Comparison of ENCODE assay signal across 8 cellular contexts in genomic region chr6:154508573-154509375, GRCh38. TPM values are rescaled to one million over a fixed set of nuclear protein-coding genes. Genes with fewer than 3 reads are reported as not detected.
DNase-seq lines count a peak whose midpoint lies in the region; ATAC-seq and TF ChIP-seq lines count a peak whose summit lies in the region.

No MANE protein-coding gene starts in this region.

- peaks cover 31% of the 10 kb centered on the region for H3K4me1 Mint-ChIP-seq in chondrocyte (ENCODE audit: low read depth)
- peaks cover 6% of the 10 kb centered on the region for H3K4me1 Mint-ChIP-seq in stimulated activated effector memory CD8-positive, alpha-beta T cell treated with anti-CD3 and anti-CD28 coated beads, Interleukin-12 subunit alpha, Interleukin-12 subunit beta, amount 100 ng/mL, for 72 hours

- peak overlapping the region; percentile 9 to 93 for H3K9ac ChIP-seq in mucosa of rectum (ENCODE audit: low read depth in 1 of 2, low read length in 2 of 2)

- peak overlapping the region; percentile 93 for H3K4me3 ChIP-seq in AG04450 (ENCODE audit: low read depth, low read length)
- peak overlapping the region; percentile 77 to 83 for H3K4me3 ChIP-seq in mucosa of rectum (ENCODE audit: low read length in 2 of 2)

- DNase-seq in AG04450 (ENCODE audit: low read depth, low spot score) (no peak), HT1080 (ENCODE audit: low read depth) (peak; percentile 65), chondrocyte (ENCODE audit: low spot score) (no peak), SIG-M5 treated with dmso at 0.1 percent for 504 hours (lab: John Stamatoyannopoulos, UW; ENCODE audit: unreplicated experiment) (no peak)
- no peak for DNase-seq in activated effector memory CD4-positive, alpha-beta T cell treated with Interleukin-2 at 50 U/mL for 16 hours
- no peak for DNase-seq in stimulated activated effector memory CD8-positive, alpha-beta T cell treated with anti-CD3 and anti-CD28 coated beads, Interleukin-12 subunit alpha, Interleukin-12 subunit beta, amount 100 ng/mL, for 72 hours (ENCODE audit: low spot score in 2 of 2)

- H3K36me3 Mint-ChIP-seq in chondrocyte (ENCODE audit: low read depth) = peaks cover 2% of the 10 kb centered on the region
- no peaks in the 10 kb centered on the region for H3K36me3 Mint-ChIP-seq in stimulated activated effector memory CD8-positive, alpha-beta T cell treated with anti-CD3 and anti-CD28 coated beads, Interleukin-12 subunit alpha, Interleukin-12 subunit beta, amount 100 ng/mL, for 72 hours

- TF ChIP-seq CTCF in AG04450 (IDR thresholded peaks at IDR 0.05; ENCODE audit: low read depth, low read length) (no peak), chondrocyte (IDR thresholded peaks at IDR 0.05) (no peak)

- H3K27ac ChIP-seq in AG04450 (ENCODE audit: low read depth, low read length) = no peak overlapping the region
- peak overlapping the region in 1 of 2 donors; percentile 92 for H3K27ac ChIP-seq in mucosa of rectum (ENCODE audit: low read depth in 2 of 2, low read length in 2 of 2)

- peak overlapping the region; percentile 91 for H3K4me3 Mint-ChIP-seq in chondrocyte (ENCODE audit: unreplicated experiment)
- no peak overlapping the region for H3K4me3 Mint-ChIP-seq in stimulated activated effector memory CD8-positive, alpha-beta T cell treated with anti-CD3 and anti-CD28 coated beads, Interleukin-12 subunit alpha, Interleukin-12 subunit beta, amount 100 ng/mL, for 72 hours

- CTCF ChIA-PET in AG04450 (lab: Charles Lee) = interaction anchor here (0.7 to 1.5 kb wide), 4 partner anchors 8 to 354 kb away, joined by 3 to 10 read pairs (median 4); no protein-coding TSS in a partner anchor

- no peaks in the 10 kb centered on the region for H3K36me3 ChIP-seq in mucosa of rectum (ENCODE audit: control insufficient read depth in 2 of 2, insufficient read depth in 2 of 2, low read length in 2 of 2)

- H3K9me3 ChIP-seq in AG04450 (ENCODE audit: control insufficient read depth, insufficient read depth, low read length) (no peaks in the 10 kb centered on the region; the same call in 1 of the 2 replicates), mucosa of rectum (ENCODE audit: control insufficient read depth in 2 of 2, low read length in 2 of 2) (no peaks in the 10 kb centered on the region)

- H3K27me3 ChIP-seq in AG04450 (ENCODE audit: control insufficient read depth, insufficient read depth, low read length) = no peaks in the 10 kb centered on the region
- no peaks in the 10 kb centered on the region for H3K27me3 ChIP-seq in mucosa of rectum (ENCODE audit: control insufficient read depth in 2 of 2, insufficient read depth in 2 of 2, low read length in 2 of 2)

- no peaks in the 10 kb centered on the region for H3K27me3 Mint-ChIP-seq in chondrocyte (ENCODE audit: low read depth)

- H3K27ac Mint-ChIP-seq in chondrocyte (ENCODE audit: unreplicated experiment) = peak overlapping the region; percentile 93
- H3K27ac Mint-ChIP-seq in stimulated activated effector memory CD8-positive, alpha-beta T cell treated with anti-CD3 and anti-CD28 coated beads, Interleukin-12 subunit alpha, Interleukin-12 subunit beta, amount 100 ng/mL, for 72 hours = no peak overlapping the region

- H3K4me1 ChIP-seq in mucosa of rectum (ENCODE audit: control insufficient read depth in 2 of 2, insufficient read depth in 2 of 2, low read length in 2 of 2) = peaks cover 11 to 24% of the 10 kb centered on the region in 2 donors

- no peaks in the 10 kb centered on the region for H3K9me3 Mint-ChIP-seq in chondrocyte (ENCODE audit: low read depth)
- H3K9me3 Mint-ChIP-seq in stimulated activated effector memory CD8-positive, alpha-beta T cell treated with anti-CD3 and anti-CD28 coated beads, Interleukin-12 subunit alpha, Interleukin-12 subunit beta, amount 100 ng/mL, for 72 hours = no peaks in the 10 kb centered on the region

- POLR2A ChIA-PET in AG04450 (lab: Yijun Ruan, JAX) = no interaction called here

- no peak for ATAC-seq in stimulated activated effector memory CD8-positive, alpha-beta T cell treated with anti-CD3 and anti-CD28 coated beads, Interleukin-12 subunit alpha, Interleukin-12 subunit beta, amount 100 ng/mL, for 72 hours
- no peak for ATAC-seq in HG03045 (IDR thresholded peaks at IDR 0.05; ENCODE audit: unreplicated experiment)

RNA-seq across cellular contexts. Expression of gene CNKSR3, which starts 1.7 kb away (rescaled TPM):
- polyA plus RNA-seq in AG04450 (2011; rRNA removed) = 8.6 and 10.1 TPM in 2 replicates
- polyA minus RNA-seq in AG04450 (2011; rRNA and poly(A)+ RNA removed) = 13.7 and 16.9 TPM in 2 replicates
- 6.7 and 7.2 TPM in 2 replicates for total RNA-seq in HT1080 (2014; rRNA removed; shearing (Covaris generic))
- 5.4 and 6.5 TPM in 2 replicates for polyA plus RNA-seq in HT1080 (2015; cell fraction: cytosol; rRNA removed)
- 5.9 and 6.4 TPM in 2 replicates for polyA plus RNA-seq in HT1080 (2015; cell fraction: nucleus; rRNA removed)
- total RNA-seq in chondrocyte = 11.5 to 14.2 TPM (median 12.8 TPM) in 3 replicates
